In the genomic region with DNA sequence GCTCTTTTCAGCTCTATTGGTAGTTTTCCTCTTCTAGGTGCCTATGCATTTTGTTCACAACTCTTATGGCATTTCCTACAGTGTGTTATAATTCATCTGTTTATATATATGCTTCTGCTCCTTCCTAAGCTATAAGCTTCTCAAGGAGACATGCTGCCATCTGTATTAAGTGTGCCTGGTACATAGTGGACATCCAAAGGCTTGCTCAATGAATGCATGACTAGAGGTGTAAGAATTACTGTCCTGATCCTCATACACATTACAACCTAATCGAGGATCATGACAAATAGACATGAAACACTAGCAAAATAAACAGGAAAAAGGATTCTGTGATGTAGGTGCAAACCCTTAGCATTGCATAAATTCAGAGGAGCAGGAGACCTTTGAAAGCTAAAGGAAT, we compare ENCODE assay signal across 22 cellular contexts.
"Had no signal": no experiment of that assay in that cellular context is flagged by ENCODE, and none has a peak within 500 bp of the region (broad histone marks: within the 10 kb centered on the region; RNA-seq: fewer than 3 reads in every experiment).

No MANE protein-coding gene starts in this region.

- H3K36me3 ChIP-seq: gastrocnemius medialis, left lung, right lobe of liver, thoracic aorta, tibial nerve, upper lobe of left lung, uterus had no signal

- H3K27me3 Mint-ChIP-seq: effector memory CD8-positive, alpha-beta T cell; naive thymus-derived CD8-positive, alpha-beta T cell; progenitor cell of endocrine pancreas; stimulated activated naive CD8-positive, alpha-beta T cell treated with anti-CD3 and anti-CD28 coated beads, Interleukin-15, Interleukin-2, amounts not matched to agents 100 ng/mL and 50 ng/mL, for 24 hours had no signal

- H3K27ac ChIP-seq: gastrocnemius medialis, left lung, parathyroid adenoma, right lobe of liver, upper lobe of left lung, uterus had no signal

- H3K27me3 ChIP-seq: gastrocnemius medialis, left lung, right lobe of liver, tibial nerve, upper lobe of left lung, uterus had no signal

- DNase-seq: cortex of kidney; effector memory CD8-positive, alpha-beta T cell; foreskin fibroblast; gastrocnemius medialis; head of caudate nucleus; left cardiac atrium; left lung; mesendoderm; naive thymus-derived CD8-positive, alpha-beta T cell; right lobe of liver; small intestine; stimulated activated CD4-positive, alpha-beta T cell treated with anti-CD3 and anti-CD28 coated beads, Interleukin-15, amount 100 ng/mL, for 24 hours; stimulated activated CD4-positive, alpha-beta T cell treated with anti-CD3 and anti-CD28 coated beads, Interleukin-2, amount 100 ng/mL, for 48 hours; stimulated activated naive B cell treated with anti-CD40 and anti-IgM and Interleukin-4, amounts not matched to agents 10 μg/mL and 1 μg/mL and 100 μg/mL, for 72 hours; upper lobe of left lung; uterus had no signal

- H3K27ac Mint-ChIP-seq: progenitor cell of endocrine pancreas had no signal

- H3K4me3 Mint-ChIP-seq: effector memory CD8-positive, alpha-beta T cell; naive thymus-derived CD8-positive, alpha-beta T cell; neural crest cell; stimulated activated naive B cell treated with anti-CD40 and anti-IgM and Interleukin-4, amounts not matched to agents 10 μg/mL and 1 μg/mL and 100 μg/mL, for 72 hours; stimulated activated naive CD8-positive, alpha-beta T cell treated with anti-CD3 and anti-CD28 coated beads, Interleukin-15, Interleukin-2, amounts not matched to agents 100 ng/mL and 50 ng/mL, for 24 hours had no signal

- H3K4me3 ChIP-seq: gastrocnemius medialis, left lung, right lobe of liver, thoracic aorta, tibial nerve, upper lobe of left lung, uterus had no signal

- ATAC-seq: effector memory CD8-positive, alpha-beta T cell; gastrocnemius medialis; left cardiac atrium; left lung; naive thymus-derived CD8-positive, alpha-beta T cell; right lobe of liver; stimulated activated naive B cell treated with anti-CD40 and anti-IgM and Interleukin-4, amounts not matched to agents 10 μg/mL and 1 μg/mL and 100 μg/mL, for 72 hours had no signal
